8 cellular contexts compared by ENCODE assay signal in the genomic region with DNA sequence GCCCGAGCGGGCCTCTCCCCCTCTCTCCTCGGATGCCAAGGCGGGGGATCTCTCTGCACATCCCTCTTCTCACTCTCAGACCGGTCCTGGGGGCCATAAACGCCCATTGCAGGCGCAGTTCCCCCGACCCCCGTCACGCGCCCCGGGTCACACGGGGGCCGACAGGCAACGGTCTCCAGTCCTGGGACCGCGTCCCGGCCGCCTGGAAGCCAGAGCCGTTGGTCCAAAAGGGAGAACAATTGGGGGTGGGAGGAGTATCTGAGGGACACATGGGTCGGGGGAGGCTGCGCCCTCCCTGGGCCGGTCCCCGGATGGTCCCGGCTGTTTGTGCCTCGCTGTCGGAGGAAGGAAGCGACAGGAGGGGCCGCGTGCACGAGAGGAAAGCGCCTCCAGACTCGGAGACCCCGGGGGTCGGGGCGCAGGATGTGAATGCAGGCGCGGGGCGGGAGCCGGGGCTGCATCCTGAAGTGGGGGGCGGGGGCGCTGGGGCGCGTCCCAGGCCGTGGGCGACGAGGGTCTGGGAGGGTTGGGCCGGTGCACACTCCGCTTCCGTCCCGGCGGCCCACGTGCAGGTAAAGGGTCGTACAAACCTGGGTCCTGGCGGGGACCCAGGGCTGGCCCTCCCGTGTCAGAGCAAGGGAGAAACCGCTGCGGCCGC. TPM values are rescaled to one million over a fixed set of nuclear protein-coding genes. Genes with fewer than 3 reads are reported as not detected.
DNase-seq lines count a peak whose midpoint lies in the region; ATAC-seq, FAIRE-seq and TF ChIP-seq lines count a peak whose summit lies in the region.

No MANE protein-coding gene starts in this region.

- WGBS in ectodermal cell, 2 experiments, result 2% methylated on average over 59 of the region's 59 CpGs

- H3K27me3 ChIP-seq in CD8-positive, alpha-beta T cell (ENCODE audit: insufficient read depth, low read length), result peaks cover 5% of the 10 kb centered on the region
- H3K27me3 ChIP-seq in Loucy (ENCODE audit: insufficient read depth, low read length, poor library complexity, severe bottlenecking) (peaks cover 7% of the 10 kb centered on the region), ectodermal cell (ENCODE audit: control insufficient read depth, insufficient read depth, low read length, poor library complexity, severe bottlenecking) (peaks cover 75% of the 10 kb centered on the region), neural cell (ENCODE audit: insufficient read depth, low read depth, low read length) (peaks cover 67% of the 10 kb centered on the region)

- peaks cover 15% of the 10 kb centered on the region for H3K4me1 Mint-ChIP-seq in CD8-positive, alpha-beta T cell (ENCODE audit: low read depth)

- H3K27ac ChIP-seq in CD8-positive, alpha-beta T cell (ENCODE audit: low read depth, low read length), result no peak overlapping the region
- no peak overlapping the region for H3K27ac ChIP-seq in ectodermal cell (ENCODE audit: insufficient read depth, low read depth, low read length, poor library complexity, severe bottlenecking)
- no peak overlapping the region for H3K27ac ChIP-seq in neural cell (ENCODE audit: low read length)

- H3K27me3 Mint-ChIP-seq in CD8-positive, alpha-beta T cell (ENCODE audit: low read depth), result peaks cover 45% of the 10 kb centered on the region

- no peaks in the 10 kb centered on the region for H3K9me3 ChIP-seq in CD8-positive, alpha-beta T cell (ENCODE audit: low read length)
- no peaks in the 10 kb centered on the region for H3K9me3 ChIP-seq in Loucy (ENCODE audit: insufficient read depth, low read depth, low read length)
- H3K9me3 ChIP-seq in ectodermal cell (ENCODE audit: control insufficient read depth, low read length), result no peaks in the 10 kb centered on the region
- H3K9me3 ChIP-seq in neural cell (ENCODE audit: low read length), result peaks cover 7% of the 10 kb centered on the region

- no peaks in the 10 kb centered on the region for H3K9me3 Mint-ChIP-seq in CD8-positive, alpha-beta T cell

- peaks cover 16% of the 10 kb centered on the region for H3K4me1 ChIP-seq in CD8-positive, alpha-beta T cell (ENCODE audit: insufficient read depth, low read length)
- H3K4me1 ChIP-seq in Loucy (ENCODE audit: insufficient read depth, low read length, poor library complexity, severe bottlenecking) (peaks cover 5% of the 10 kb centered on the region), ectodermal cell (ENCODE audit: control insufficient read depth, insufficient read depth, low read length) (peaks cover 11% of the 10 kb centered on the region)

- ATAC-seq in CD8-positive, alpha-beta T cell, result peak; percentile 21
- ATAC-seq in GM19463 (IDR thresholded peaks at IDR 0.05; ENCODE audit: unreplicated experiment), result no peak

- H3F3A ChIP-seq in Loucy (ENCODE audit: low read depth), result no peaks in the 10 kb centered on the region
- no peaks in the 10 kb centered on the region for H3F3A ChIP-seq in neural cell (ENCODE audit: insufficient read depth, low read length, poor library complexity, severe bottlenecking)

- H3K9ac ChIP-seq in Loucy (ENCODE audit: low read depth, low read length, poor library complexity, severe bottlenecking) (peak overlapping the region; percentile 69), neural cell (ENCODE audit: low read length) (no peak overlapping the region)

- no peak for TF ChIP-seq EP300 in neural cell (conservative IDR thresholded peaks at IDR 0.05; ENCODE audit: poor library complexity, severe bottlenecking)

- H2AFZ ChIP-seq in Loucy (ENCODE audit: low read length), result peak overlapping the region; percentile 94
- no peak overlapping the region for H2AFZ ChIP-seq in neural cell (ENCODE audit: low read depth, low read length)

- H4K20me1 ChIP-seq in Loucy (ENCODE audit: insufficient read depth, low read length, poor library complexity, severe bottlenecking) (no peaks in the 10 kb centered on the region), neural cell (ENCODE audit: insufficient read depth) (no peaks in the 10 kb centered on the region)

- no peak for TF ChIP-seq POLR2A in erythroblast (IDR thresholded peaks at IDR 0.05; ENCODE audit: low read length)

- intact Hi-C loops in CD8-positive, alpha-beta T cell (cut with DNase I, micrococcal nuclease), result loop anchor here in 1 of 2 experiments (5.0 kb wide), 1 partner anchor 36 kb away; a partner anchor contains a TSS

- H3K4me2 ChIP-seq in Loucy (ENCODE audit: low read depth, low read length, poor library complexity, severe bottlenecking), result peak overlapping the region; percentile 86
- H3K4me2 ChIP-seq in neural cell (ENCODE audit: low read length), result no peak overlapping the region

- CTCF ChIA-PET in CD8-positive, alpha-beta T cell (lab: Charles Lee), result no interaction called here

- H3K27ac Mint-ChIP-seq in CD8-positive, alpha-beta T cell, result no peak overlapping the region

- peak overlapping the region; percentile 83 for H3K4me3 Mint-ChIP-seq in CD8-positive, alpha-beta T cell

- peaks cover 4% of the 10 kb centered on the region; the same call in 1 of the 2 replicates for H3K79me2 ChIP-seq in Loucy (ENCODE audit: insufficient read depth, low read length)
- no peaks in the 10 kb centered on the region for H3K79me2 ChIP-seq in neural cell (replicated peaks; ENCODE audit: insufficient read depth, low read length)

- H3K36me3 ChIP-seq in CD8-positive, alpha-beta T cell (ENCODE audit: insufficient read depth, low read length), result no peaks in the 10 kb centered on the region
- H3K36me3 ChIP-seq in Loucy (ENCODE audit: insufficient read depth, low read length) (no peaks in the 10 kb centered on the region), ectodermal cell (ENCODE audit: control insufficient read depth, insufficient read depth, low read length) (no peaks in the 10 kb centered on the region), neural cell (ENCODE audit: insufficient read depth, low read length) (no peaks in the 10 kb centered on the region)

- FAIRE-seq in frontal cortex (lab: Jason Lieb, UNC), result no peak

- TF ChIP-seq RAD21 in neural cell (conservative IDR thresholded peaks at IDR 0.05), result no peak

- peaks cover 2% of the 10 kb centered on the region for H3K36me3 Mint-ChIP-seq in CD8-positive, alpha-beta T cell

- H3K9me2 ChIP-seq in Loucy (replicated peaks; ENCODE audit: low read depth, low read length) (no peaks in the 10 kb centered on the region), neural cell (ENCODE audit: insufficient read depth, low read length) (no peaks in the 10 kb centered on the region)

- no peak for TF ChIP-seq CTCF in CD8-positive, alpha-beta T cell (IDR thresholded peaks at IDR 0.05)
- TF ChIP-seq CTCF in Loucy (conservative IDR thresholded peaks at IDR 0.05; ENCODE audit: low read length), result no peak
- TF ChIP-seq CTCF in neural cell (IDR thresholded peaks at IDR 0.05; ENCODE audit: poor library complexity, severe bottlenecking), result no peak

- POLR2A ChIA-PET in CD8-positive, alpha-beta T cell (lab: Charles Lee), result interaction anchor here (1.3 to 1.6 kb wide), 2 partner anchors 15 to 31 kb away, joined by 3 to 6 read pairs; no protein-coding TSS in a partner anchor

- no peak for DNase-seq in CD8-positive, alpha-beta T cell
- DNase-seq in frontal cortex (ENCODE audit: low spot score in 2 of 2) (no peak), erythroblast (lab: John Stamatoyannopoulos, UW) (no peak), A172 (ENCODE audit: low spot score) (no peak)

- H3K4me3 ChIP-seq in CD8-positive, alpha-beta T cell (ENCODE audit: low read depth, low read length), result peak overlapping the region; percentile 76
- H3K4me3 ChIP-seq in Loucy (ENCODE audit: low read length, poor library complexity, severe bottlenecking), result peak overlapping the region; percentile 82
- peak overlapping the region; percentile 56 for H3K4me3 ChIP-seq in ectodermal cell (ENCODE audit: insufficient read depth, low read depth, low read length)
- H3K4me3 ChIP-seq in neural cell (ENCODE audit: low read length), result peak overlapping the region; percentile 65

TF ChIP-seq in neural cell, 6 proteins besides CTCF, POLR2A, EP300 and RAD21 (continues in another document):
- no peak for TF ChIP-seq POLR2AphosphoS5 (IDR thresholded peaks at IDR 0.05)
- peak; percentile 45 for TF ChIP-seq EZH2 (IDR thresholded peaks at IDR 0.05; ENCODE audit: borderline replicate concordance, insufficient read depth, low read length, poor library complexity, severe bottlenecking)
- TF ChIP-seq MXI1 (conservative IDR thresholded peaks at IDR 0.05; ENCODE audit: poor library complexity, severe bottlenecking), result no peak

RNA-seq across cellular contexts. Expression of a gene that starts 0.9 kb away (rescaled TPM):
- under 1 TPM; 0.65 to 0.78 TPM for total RNA-seq in CD8-positive, alpha-beta T cell
- polyA plus RNA-seq in ectodermal cell (2013, experiment 1 of 4), result 5.1 TPM
- 4.8 TPM for polyA plus RNA-seq in ectodermal cell (2013, experiment 2 of 4)
- polyA plus RNA-seq in ectodermal cell (2013, experiment 3 of 4), result 3.2 TPM
- polyA plus RNA-seq in ectodermal cell (2013, experiment 4 of 4), result 4.6 TPM
- 0.19 TPM in 1 of 2 replicates, not detected in the other for polyA plus RNA-seq in neural cell
- 0.24 TPM in 1 of 2 replicates, not detected in the other for polyA minus RNA-seq in neural cell
- total RNA-seq in frontal cortex, result under 0.01 TPM
- total RNA-seq in A172 (2014; rRNA removed; shearing (Covaris generic)), result 4.8 and 5.2 TPM in 2 replicates

RNA-seq across cellular contexts. Expression of a gene that starts 28.8 kb away (rescaled TPM):
- 10 to 100 TPM; 19.4 to 21.3 TPM for total RNA-seq in CD8-positive, alpha-beta T cell
- polyA plus RNA-seq in ectodermal cell (2013, experiment 1 of 4), result 48.1 TPM
- 52.1 TPM for polyA plus RNA-seq in ectodermal cell (2013, experiment 2 of 4)
- 33.4 TPM for polyA plus RNA-seq in ectodermal cell (2013, experiment 3 of 4)
- 38.4 TPM for polyA plus RNA-seq in ectodermal cell (2013, experiment 4 of 4)
- 87.1 and 89.5 TPM in 2 replicates for polyA plus RNA-seq in neural cell
- 26.3 and 27.3 TPM in 2 replicates for polyA minus RNA-seq in neural cell
- total RNA-seq in frontal cortex, result 47.3 TPM
- total RNA-seq in A172 (2014; rRNA removed; shearing (Covaris generic)), result 85.8 and 92.7 TPM in 2 replicates

RNA-seq across cellular contexts. Expression of a gene that starts 33.6 kb away (rescaled TPM):
- 10 to 100 TPM; 40.6 to 43.5 TPM for total RNA-seq in CD8-positive, alpha-beta T cell
- polyA plus RNA-seq in ectodermal cell (2013, experiment 1 of 4), result 40.0 TPM
- polyA plus RNA-seq in ectodermal cell (2013, experiment 2 of 4), result 38.1 TPM
- polyA plus RNA-seq in ectodermal cell (2013, experiment 3 of 4), result 33.0 TPM
- polyA plus RNA-seq in ectodermal cell (2013, experiment 4 of 4), result 40.0 TPM
- 67.6 and 77.8 TPM in 2 replicates for polyA plus RNA-seq in neural cell
- 43.8 and 44.9 TPM in 2 replicates for polyA minus RNA-seq in neural cell
- 20.8 TPM for total RNA-seq in frontal cortex
- total RNA-seq in A172 (2014; rRNA removed; shearing (Covaris generic)), result 70.0 and 76.8 TPM in 2 replicates
